Comparison of ENCODE assay signal across 11 cellular contexts in the genomic region with DNA sequence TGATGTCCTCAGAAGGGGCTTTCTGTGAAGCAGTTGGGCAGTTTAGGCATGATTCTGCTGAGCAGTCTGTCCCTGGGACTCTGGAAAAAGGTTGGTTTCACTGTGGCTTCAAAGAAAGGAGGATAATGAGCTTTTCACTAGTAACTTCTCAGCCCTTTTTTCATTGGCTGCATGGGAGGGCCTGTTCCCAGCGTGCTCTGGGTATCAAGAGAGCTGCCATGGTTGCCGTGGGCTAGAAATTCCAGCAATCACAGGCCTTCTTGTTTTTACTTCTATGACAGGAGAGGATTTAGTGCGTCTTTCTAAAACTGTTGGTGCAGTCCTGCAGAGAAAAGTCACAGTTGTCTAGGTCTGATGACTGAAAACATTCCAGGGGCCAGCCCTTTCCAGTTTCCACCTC. TPM values are rescaled to one million over a fixed set of nuclear protein-coding genes. Genes with fewer than 3 reads are reported as not detected.
DNase-seq lines count a peak whose midpoint lies in the region; ATAC-seq and TF ChIP-seq lines count a peak whose summit lies in the region.
"Had no signal": no experiment of that assay in that cellular context is flagged by ENCODE, and none has a peak within 500 bp of the region (broad histone marks: within the 10 kb centered on the region; RNA-seq: fewer than 3 reads in every experiment).

No MANE protein-coding gene starts in this region.

- DNase-seq in A673 (ENCODE audit: low spot score) (no peak), ELF-1 (ENCODE audit: low read depth, low spot score) (peak; percentile 50), germinal center (ENCODE audit: low spot score) (no peak), psoas muscle (no peak), lower lobe of right lung (no peak)
- DNase-seq in activated CD4-positive, CD25-positive, alpha-beta regulatory T cell treated with anti-CD3 and anti-CD28 coated beads, Interleukin-2, amount 50 U/mL, for 72 hours: no peak
- DNase-seq: HCEC 1CT, Karpas-422, NCI-H2081 had no signal

- no TSS peak for BruUV-seq in A673 (replicated peaks; lab: Mats Ljungman, UMichigan)

- no peak overlapping the region for H3K4me3 ChIP-seq in A673 (ENCODE audit: low read depth, low read length, poor library complexity, severe bottlenecking)
- H3K4me3 ChIP-seq in mesodermal cell (ENCODE audit: extremely low read depth, insufficient read depth, low read length, poor library complexity, severe bottlenecking): no peak overlapping the region
- H3K4me3 ChIP-seq in psoas muscle: no peak overlapping the region
- no peak overlapping the region for H3K4me3 ChIP-seq in lower lobe of right lung

- H3K27me3 ChIP-seq in A673 (replicated peaks; ENCODE audit: insufficient read depth, low read depth, low read length, poor library complexity): no peaks in the 10 kb centered on the region
- no peaks in the 10 kb centered on the region for H3K27me3 ChIP-seq in psoas muscle (ENCODE audit: insufficient read depth in 3 of 3, low read length in 2 of 3)
- no peaks in the 10 kb centered on the region for H3K27me3 ChIP-seq in lower lobe of right lung (ENCODE audit: low read depth)

- H3K27ac ChIP-seq in A673 (ENCODE audit: low read depth, low read length, poor library complexity, severe bottlenecking) (peak overlapping the region; percentile 23), angular gyrus (ENCODE audit: low read depth, low read length) (peak overlapping the region; percentile 1), mesodermal cell (ENCODE audit: low read depth, low read length, severe bottlenecking) (peak overlapping the region; percentile 10), psoas muscle (no peak overlapping the region), lower lobe of right lung (no peak overlapping the region)

- no peak for TF ChIP-seq CTCF in A673 (conservative IDR thresholded peaks at IDR 0.05; ENCODE audit: low read depth, low read length)
- no peak for TF ChIP-seq CTCF in psoas muscle (IDR thresholded peaks at IDR 0.05)
- TF ChIP-seq CTCF in lower lobe of right lung (IDR thresholded peaks at IDR 0.05): no peak

- H3K9me3 ChIP-seq in A673 (ENCODE audit: low read depth, low read length, poor library complexity, severe bottlenecking) (no peaks in the 10 kb centered on the region), mesodermal cell (ENCODE audit: control insufficient read depth, low read length) (no peaks in the 10 kb centered on the region), psoas muscle (no peaks in the 10 kb centered on the region), lower lobe of right lung (no peaks in the 10 kb centered on the region)

- 90 to 100% methylated on average over 2 to 3 of the region's 3 CpGs for WGBS in mesodermal cell (ENCODE audit: insufficient coverage in 2 of 2), 2 experiments
- 29 to 57% (median 40%) methylated on average over 3 of the region's 3 CpGs for WGBS in psoas muscle, 3 donors

- POLR2A ChIA-PET in A673 (lab: Charles Lee; ENCODE audit: low non-redundant PET): no interaction called here

- ATAC-seq in psoas muscle (no peak), lower lobe of right lung (no peak)

- peaks cover 25% of the 10 kb centered on the region for H3K4me1 ChIP-seq in A673 (ENCODE audit: insufficient read depth, low read length, poor library complexity, severe bottlenecking)
- peaks cover 25% of the 10 kb centered on the region for H3K4me1 ChIP-seq in mesodermal cell (ENCODE audit: control insufficient read depth, insufficient read depth, low read length, poor library complexity, severe bottlenecking)
- H3K4me1 ChIP-seq in psoas muscle: peaks cover 89% of the 10 kb centered on the region
- peaks cover 81% of the 10 kb centered on the region for H3K4me1 ChIP-seq in lower lobe of right lung

- intact Hi-C loops in A673 (cut with micrococcal nuclease; ENCODE audit: unreplicated experiment): no loop called here
- intact Hi-C loops in psoas muscle (cut with DNase I): no loop called here
- intact Hi-C loops in lower lobe of right lung (cut with DNase I): no loop called here

- H3K36me3 ChIP-seq in A673 (ENCODE audit: insufficient read depth, low read length, poor library complexity, severe bottlenecking) (no peaks in the 10 kb centered on the region), mesodermal cell (ENCODE audit: control insufficient read depth, insufficient read depth, low read length) (peaks cover 49% of the 10 kb centered on the region), psoas muscle (ENCODE audit: insufficient read depth in 1 of 2, low read depth in 1 of 2) (no peaks in the 10 kb centered on the region), lower lobe of right lung (no peaks in the 10 kb centered on the region)

- CTCF ChIA-PET in A673 (lab: Charles Lee): no interaction called here

RNA-seq across cellular contexts. Expression of a gene that starts 7.2 kb away (rescaled TPM):
- 174 and 187 TPM in 2 replicates for total RNA-seq in A673 (2021)
- 87.9 TPM for polyA plus RNA-seq in mesodermal cell (2013, experiment 1 of 2)
- polyA plus RNA-seq in mesodermal cell (2013, experiment 2 of 2): 70.4 TPM
- total RNA-seq in psoas muscle: 100 to 1,000 TPM in 3 of 4 donors, 10 to 100 TPM in 1; 80.7 to 144 (median 138) TPM
- 100 to 1,000 TPM in 2 of 3 donors, 10 to 100 TPM in 1; 75.9 to 184 (median 156) TPM for polyA plus RNA-seq in psoas muscle
- total RNA-seq in lower lobe of right lung: 111 TPM

RNA-seq across cellular contexts. Expression of a gene that starts 22.0 kb away (rescaled TPM):
- total RNA-seq in A673 (2021) (19.5 and 21.1 TPM in 2 replicates), psoas muscle (10 to 100 TPM; 14.7 to 24.4 (median 19.8) TPM), lower lobe of right lung (21.5 TPM)
- 19.1 TPM for polyA plus RNA-seq in mesodermal cell (2013, experiment 1 of 2)
- polyA plus RNA-seq in mesodermal cell (2013, experiment 2 of 2): 15.0 TPM
- 10 to 100 TPM in 2 of 3 donors, 1 to 10 TPM in 1; 7.4 to 26.6 (median 14.8) TPM for polyA plus RNA-seq in psoas muscle

Comparison
In these comparisons a context has a peak if more than half of its experiments do, and no peak if none do; other contexts are left out.
1. H3K27ac ChIP-seq: peak in A673 (single experiment), angular gyrus (single experiment) and mesodermal cell (single experiment); none in psoas muscle (single experiment) and lower lobe of right lung (single experiment).